ENCODE assay signal across 10 cellular contexts in genomic region chr4:61199869-61200194, GRCh38. TPM values are rescaled to one million over a fixed set of nuclear protein-coding genes. Genes with fewer than 3 reads are reported as not detected.
DNase-seq lines count a peak whose midpoint lies in the region; ATAC-seq and TF ChIP-seq lines count a peak whose summit lies in the region.
"Had no signal": no experiment of that assay in that cellular context is flagged by ENCODE, and none has a peak within 500 bp of the region (broad histone marks: within the 10 kb centered on the region; RNA-seq: fewer than 3 reads in every experiment).

No MANE protein-coding gene starts in this region.

- no peaks in the 10 kb centered on the region for H3K4me1 ChIP-seq in breast epithelium
- H3K4me1 ChIP-seq in left lung: peaks cover 0 to 4% of the 10 kb centered on the region in 2 donors

- H3K36me3 ChIP-seq in breast epithelium: no peaks in the 10 kb centered on the region
- no peaks in the 10 kb centered on the region for H3K36me3 ChIP-seq in left lung

- H3K27ac ChIP-seq in breast epithelium: no peak overlapping the region
- H3K27ac ChIP-seq in left lung: no peak overlapping the region
- peak overlapping the region; percentile 87 for H3K27ac ChIP-seq in substantia nigra (ENCODE audit: low read depth, low read length, poor library complexity, severe bottlenecking)

- H3K4me1 Mint-ChIP-seq in activated naive CD8-positive, alpha-beta T cell treated with anti-CD3 and anti-CD28 coated beads, Interleukin-2, amount 50 U/mL, for 24 hours: no peaks in the 10 kb centered on the region

- H3K27me3 Mint-ChIP-seq in activated naive CD8-positive, alpha-beta T cell treated with anti-CD3 and anti-CD28 coated beads, Interleukin-2, amount 50 U/mL, for 24 hours: peaks cover 46% of the 10 kb centered on the region

- ATAC-seq in left lung: no peak
- no peak for ATAC-seq in activated CD4-positive, CD25-positive, alpha-beta regulatory T cell treated with anti-CD3 and anti-CD28 coated beads, Interleukin-2, amount 50 U/mL, for 24 hours
- no peak for ATAC-seq in activated naive CD8-positive, alpha-beta T cell treated with anti-CD3 and anti-CD28 coated beads, Interleukin-2, amount 50 U/mL, for 24 hours

- no peak overlapping the region for H3K27ac Mint-ChIP-seq in activated naive CD8-positive, alpha-beta T cell treated with anti-CD3 and anti-CD28 coated beads, Interleukin-2, amount 50 U/mL, for 24 hours
- H3K27ac Mint-ChIP-seq: activated T-helper 1 cell treated with anti-CD3 and anti-CD28 coated beads, Interleukin-12 subunit alpha, Interleukin-12 subunit beta, Interleukin-2, Interleukin-4 antibody, amounts not matched to agents 30 ng/mL and 10 ng/mL and 1 ng/mL, durations not matched to agents 14 hours and 24 hours and 36 hours had no signal

- H3K9me3 ChIP-seq in breast epithelium (no peaks in the 10 kb centered on the region), left lung (no peaks in the 10 kb centered on the region)

- H3K27me3 ChIP-seq in breast epithelium (peaks cover 3 to 30% of the 10 kb centered on the region in 2 donors), left lung (peaks cover 43 to 55% of the 10 kb centered on the region in 2 donors)

- TF ChIP-seq CTCF in breast epithelium (IDR thresholded peaks at IDR 0.05) (no peak), left lung (IDR thresholded peaks at IDR 0.05) (no peak)

- intact Hi-C loops in breast epithelium (cut with DNase I; ENCODE audit: low total_unique reads) (no loop called here), left lung (cut with DNase I) (no loop called here)

- peak overlapping the region; percentile 53 to 66 (median 55) for H3K4me3 ChIP-seq in breast epithelium
- peak overlapping the region; percentile 36 to 47 for H3K4me3 ChIP-seq in left lung

- DNase-seq in NCI-H1694 (lab: John Stamatoyannopoulos, UW): peak; percentile 39
- DNase-seq in NCI-H1694 treated with DMSO at 0.1 percent for 48 hours (lab: John Stamatoyannopoulos, UW): no peak
- no peak for DNase-seq in breast epithelium (ENCODE audit: low spot score in 2 of 2)
- no peak for DNase-seq in left lung
- no peak for DNase-seq in substantia nigra (lab: John Stamatoyannopoulos, UW)
- DNase-seq in activated naive CD8-positive, alpha-beta T cell treated with anti-CD3 and anti-CD28 coated beads, Interleukin-2, amount 50 U/mL, for 24 hours: no peak
- no peak for DNase-seq in activated CD4-positive, alpha-beta T cell treated with anti-CD3 and anti-CD28 coated beads, Interleukin-2, amount 50 U/mL, for 1 hour
- DNase-seq: 8988T had no signal

- H3K4me3 Mint-ChIP-seq in activated naive CD8-positive, alpha-beta T cell treated with anti-CD3 and anti-CD28 coated beads, Interleukin-2, amount 50 U/mL, for 24 hours: no peak overlapping the region
- H3K4me3 Mint-ChIP-seq: activated T-helper 1 cell treated with anti-CD3 and anti-CD28 coated beads, Interleukin-12 subunit alpha, Interleukin-12 subunit beta, Interleukin-2, Interleukin-4 antibody, amounts not matched to agents 30 ng/mL and 10 ng/mL and 1 ng/mL, durations not matched to agents 14 hours and 24 hours and 36 hours had no signal

- peaks cover 2% of the 10 kb centered on the region for H3K36me3 Mint-ChIP-seq in activated naive CD8-positive, alpha-beta T cell treated with anti-CD3 and anti-CD28 coated beads, Interleukin-2, amount 50 U/mL, for 24 hours (ENCODE audit: low read depth)

- TF ChIP-seq POLR2A in breast epithelium (IDR thresholded peaks at IDR 0.05): no peak

- no peaks in the 10 kb centered on the region for H3K9me3 Mint-ChIP-seq in activated naive CD8-positive, alpha-beta T cell treated with anti-CD3 and anti-CD28 coated beads, Interleukin-2, amount 50 U/mL, for 24 hours
- H3K9me3 Mint-ChIP-seq: activated T-helper 1 cell treated with anti-CD3 and anti-CD28 coated beads, Interleukin-12 subunit alpha, Interleukin-12 subunit beta, Interleukin-2, Interleukin-4 antibody, amounts not matched to agents 30 ng/mL and 10 ng/mL and 1 ng/mL, durations not matched to agents 14 hours and 24 hours and 36 hours had no signal

RNA-seq across cellular contexts. Expression of gene ADGRL3, which starts 0.3 kb away (rescaled TPM):
- total RNA-seq in breast epithelium: 1 to 10 TPM; 4.2 to 8.2 (median 6.6) TPM
- 1 to 10 TPM; 2.7 to 8.0 TPM for total RNA-seq in left lung
- total RNA-seq: activated T-helper 1 cell treated with anti-CD3 and anti-CD28 coated beads, Interleukin-12 subunit alpha, Interleukin-12 subunit beta, Interleukin-2, Interleukin-4 antibody, amounts not matched to agents 30 ng/mL and 10 ng/mL and 1 ng/mL, durations not matched to agents 14 hours and 24 hours and 36 hours had no signal
